Comparison of ENCODE assay signal across 8 cellular contexts in genomic region chr18:77899972-77900754, GRCh38.
A peak's percentile ranks its signal among the peaks of the same experiment; 100 is the strongest.
DNase-seq lines count a peak whose midpoint lies in the region; ATAC-seq and TF ChIP-seq lines count a peak whose summit lies in the region.

No MANE protein-coding gene starts in this region.

- H3K36me3 Mint-ChIP-seq in activated T-cell treated with anti-CD3 and anti-CD28 coated beads, Interleukin-2, amount 50 U/mL, for 24 hours (ENCODE audit: low read depth), result no peaks in the 10 kb centered on the region

- H3K9me3 Mint-ChIP-seq in activated T-cell treated with anti-CD3 and anti-CD28 coated beads, Interleukin-2, amount 50 U/mL, for 24 hours, result no peaks in the 10 kb centered on the region

- no peak overlapping the region for H3K4me3 ChIP-seq in ovary
- H3K4me3 ChIP-seq in upper lobe of right lung, result peak overlapping the region; percentile 37

- 4 to 5% (median 5%) methylated on average over 63 to 64 of the region's 64 CpGs for WGBS in ovary, 3 donors

- peak overlapping the region; percentile 54 for H3K4me3 Mint-ChIP-seq in activated T-cell treated with anti-CD3 and anti-CD28 coated beads, Interleukin-2, amount 50 U/mL, for 24 hours

- TF ChIP-seq EP300 in ovary (IDR thresholded peaks at IDR 0.05), result no peak

- H3K36me3 ChIP-seq in ovary (no peaks in the 10 kb centered on the region), upper lobe of right lung (no peaks in the 10 kb centered on the region)

- in situ Hi-C loops in ACHN (cut with HindIII; ENCODE audit: low pct_ligation_motif_present, low pct_unique_long_range_greater_than_20kb, low sequenced_read_pairs), result no loop called here

- intact Hi-C loops in ovary (cut with DNase I) (no loop called here), upper lobe of right lung (cut with DNase I) (no loop called here)

- H3K27me3 ChIP-seq in foreskin keratinocyte (no peaks in the 10 kb centered on the region), ovary (no peaks in the 10 kb centered on the region), upper lobe of right lung (peaks cover 5% of the 10 kb centered on the region)

- H3K4me1 ChIP-seq in foreskin keratinocyte (no peaks in the 10 kb centered on the region), ovary (ENCODE audit: insufficient read depth) (peaks cover 9% of the 10 kb centered on the region), upper lobe of right lung (no peaks in the 10 kb centered on the region)

- H3K27ac ChIP-seq in foreskin keratinocyte (no peak overlapping the region), ovary (no peak overlapping the region), upper lobe of right lung (no peak overlapping the region)

- H3K9me3 ChIP-seq in ovary, result no peaks in the 10 kb centered on the region
- H3K9me3 ChIP-seq in upper lobe of right lung, result no peaks in the 10 kb centered on the region

- H3K4me1 Mint-ChIP-seq in activated T-cell treated with anti-CD3 and anti-CD28 coated beads, Interleukin-2, amount 50 U/mL, for 24 hours (ENCODE audit: low read depth), result peaks cover 4% of the 10 kb centered on the region

- peak; percentile 73 for TF ChIP-seq CTCF in foreskin keratinocyte (conservative IDR thresholded peaks at IDR 0.05)
- peak; percentile 7 to 71 (median 69) for TF ChIP-seq CTCF in ovary (IDR thresholded peaks at IDR 0.05)
- TF ChIP-seq CTCF in upper lobe of right lung (IDR thresholded peaks at IDR 0.05), result peak; percentile 67

- peak; percentile 99 for ATAC-seq in GM18861 (IDR thresholded peaks at IDR 0.05; ENCODE audit: unreplicated experiment)
- ATAC-seq in HG03060 (IDR thresholded peaks at IDR 0.05; ENCODE audit: low read depth, unreplicated experiment), result peak; percentile 70
- peak; percentile 98 for ATAC-seq in foreskin keratinocyte
- peak; percentile 97 for ATAC-seq in upper lobe of right lung

- no peak overlapping the region for H3K27ac Mint-ChIP-seq in activated T-cell treated with anti-CD3 and anti-CD28 coated beads, Interleukin-2, amount 50 U/mL, for 24 hours

- DNase-seq in ACHN (peak; percentile 48), NCI-H510A treated with DMSO at 0.1 percent for 48 hours (lab: John Stamatoyannopoulos, UW) (peak; percentile 92), foreskin keratinocyte (no peak), ovary (peak; percentile 16 to 59 (median 24)), upper lobe of right lung (no peak)
- peak; percentile 75 for DNase-seq in activated T-cell treated with anti-CD3 and anti-CD28 coated beads, Interleukin-2, amount 50 U/mL, for 24 hours

- peaks cover 31% of the 10 kb centered on the region for H3K27me3 Mint-ChIP-seq in activated T-cell treated with anti-CD3 and anti-CD28 coated beads, Interleukin-2, amount 50 U/mL, for 24 hours

- TF ChIP-seq POLR2A in ovary (IDR thresholded peaks at IDR 0.05), result no peak

Comparison
In these comparisons a context has a peak if more than half of its experiments do, and no peak if none do; other contexts are left out.
1. DNase-seq: peak in ACHN (single experiment), NCI-H510A treated with DMSO at 0.1 percent for 48 hours (single experiment), activated T-cell treated with anti-CD3 and anti-CD28 coated beads, Interleukin-2, amount 50 U/mL, for 24 hours (single experiment) and ovary (5 of 5); none in foreskin keratinocyte (0 of 2) and upper lobe of right lung (single experiment).
2. Peak in every context shown above with its lines, with median percentiles within 50 percentile points of each other: ATAC-seq and CTCF ChIP-seq.